ENCODE assay signal across 25 cellular contexts in the genomic region with DNA sequence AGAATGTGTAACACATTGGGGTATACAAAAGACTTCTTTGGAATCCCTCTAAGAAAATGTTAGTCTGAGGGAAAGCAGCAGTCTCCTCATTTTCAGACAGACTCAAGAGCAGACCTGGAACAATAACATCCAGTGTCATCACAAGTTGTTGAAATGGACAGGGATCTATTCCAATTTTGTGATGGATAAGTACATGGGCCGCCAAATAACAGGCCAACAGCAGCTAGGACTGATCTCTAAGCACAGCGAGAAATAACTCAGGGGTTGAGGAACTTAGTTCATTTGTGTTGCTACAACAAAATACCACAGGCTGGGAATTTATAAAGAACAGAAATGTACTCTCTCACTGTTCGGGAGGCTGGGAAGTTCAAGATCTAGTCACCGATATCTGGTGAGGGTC.
"Had no signal": no experiment of that assay in that cellular context is flagged by ENCODE, and none has a peak within 500 bp of the region (broad histone marks: within the 10 kb centered on the region; RNA-seq: fewer than 3 reads in every experiment).

No MANE protein-coding gene starts in this region.

- H3K4me1 ChIP-seq: neural progenitor cell, parathyroid adenoma, psoas muscle, right lobe of liver, sigmoid colon, stomach, thyroid gland, upper lobe of left lung, vagina had no signal

- H3K9ac ChIP-seq: neural progenitor cell, parathyroid adenoma had no signal

- H3K27me3 ChIP-seq: neural progenitor cell, ovary, right lobe of liver, sigmoid colon, stomach, thyroid gland, tibial nerve, upper lobe of left lung, vagina had no signal

- ATAC-seq: psoas muscle; right lobe of liver; stimulated activated effector memory CD8-positive, alpha-beta T cell treated with anti-CD3 and anti-CD28 coated beads, Interleukin-12 subunit alpha, Interleukin-12 subunit beta, amount 100 ng/mL, for 72 hours; stimulated activated naive B cell treated with anti-CD40 and anti-IgM and Interleukin-4, amounts not matched to agents 10 μg/mL and 1 μg/mL and 100 μg/mL, for 72 hours had no signal

- H2AFZ ChIP-seq: neural progenitor cell, parathyroid adenoma had no signal

- H3K9me3 ChIP-seq: ovary, psoas muscle, right lobe of liver, thoracic aorta, thyroid gland, vagina had no signal

- H3K4me3 ChIP-seq: neural progenitor cell, ovary, psoas muscle, right lobe of liver, sigmoid colon, stomach, thoracic aorta, thyroid gland, tibial nerve, upper lobe of left lung, vagina had no signal

- H3K36me3 ChIP-seq: neural progenitor cell, ovary, right lobe of liver, sigmoid colon, stomach, thoracic aorta, thyroid gland, tibial nerve, upper lobe of left lung, vagina had no signal

- DNase-seq: occipital lobe; ovary; posterior cingulate gyrus; psoas muscle; right cardiac atrium; right lobe of liver; sigmoid colon; small intestine; stimulated activated CD4-positive, alpha-beta T cell treated with anti-CD3 and anti-CD28 coated beads, Interleukin-15, amount 100 ng/mL, for 24 hours; stimulated activated CD4-positive, alpha-beta T cell treated with anti-CD3 and anti-CD28 coated beads, Interleukin-2, amount 100 ng/mL, for 24 hours; stimulated activated CD4-positive, alpha-beta T cell treated with anti-CD3 and anti-CD28 coated beads, Interleukin-2, amount 100 ng/mL, for 48 hours; stimulated activated CD4-positive, alpha-beta T cell treated with anti-CD3 and anti-CD28 coated beads, Interleukin-4, amount 100 ng/mL, for 24 hours; stimulated activated naive B cell treated with anti-CD40 and anti-IgM and Interleukin-4, amounts not matched to agents 10 μg/mL and 1 μg/mL and 100 μg/mL, for 72 hours; stimulated activated naive CD4-positive, alpha-beta T cell treated with Interleukin-2 at 50 U/mL for 16 hours; stomach; thyroid gland; trophoblast cell; upper lobe of left lung had no signal

- FAIRE-seq: small intestine, urothelium cell line had no signal

- H3K79me2 ChIP-seq: parathyroid adenoma had no signal

- H3K27ac ChIP-seq: neural progenitor cell, ovary, parathyroid adenoma, psoas muscle, right lobe of liver, sigmoid colon, stomach, thoracic aorta, thyroid gland, tibial nerve, vagina had no signal

- H3K4me2 ChIP-seq: neural progenitor cell had no signal
